ENCODE assay signal across 9 cellular contexts in genomic region chr2:166361351-166362153, GRCh38. TPM values are rescaled to one million over a fixed set of nuclear protein-coding genes. Genes with fewer than 3 reads are reported as not detected.
DNase-seq lines count a peak whose midpoint lies in the region; ATAC-seq, FAIRE-seq and TF ChIP-seq lines count a peak whose summit lies in the region.
"Had no signal": no experiment of that assay in that cellular context is flagged by ENCODE, and none has a peak within 500 bp of the region (broad histone marks: within the 10 kb centered on the region; RNA-seq: fewer than 3 reads in every experiment).

No MANE protein-coding gene starts in this region.

- DNase-seq in left lobe of liver (ENCODE audit: low spot score) (no peak), immature natural killer cell (no peak), NCI-H446 treated with DMSO at 0.1 percent for 48 hours (lab: John Stamatoyannopoulos, UW) (no peak)
- DNase-seq in activated effector memory CD4-positive, alpha-beta T cell treated with Interleukin-2 at 50 U/mL for 16 hours = no peak
- no peak for DNase-seq in effector memory CD8-positive, alpha-beta T cell

- peak; percentile 54 for FAIRE-seq in TTC549 (lab: Jason Lieb, UNC)

- peaks cover 0 to 8% (median 0%) of the 10 kb centered on the region in 6 donors for H3K9me3 Mint-ChIP-seq in immature natural killer cell
- H3K9me3 Mint-ChIP-seq in effector memory CD8-positive, alpha-beta T cell = peaks cover 0 to 6% of the 10 kb centered on the region in 2 donors

- H3K27me3 Mint-ChIP-seq in immature natural killer cell (ENCODE audit: low read depth in 3 of 3) = no peaks in the 10 kb centered on the region
- H3K27me3 Mint-ChIP-seq in effector memory CD8-positive, alpha-beta T cell = no peaks in the 10 kb centered on the region

- no peak overlapping the region for H3K27ac Mint-ChIP-seq in immature natural killer cell
- no peak overlapping the region for H3K27ac Mint-ChIP-seq in effector memory CD8-positive, alpha-beta T cell

- ATAC-seq in HG03175 (IDR thresholded peaks at IDR 0.05; ENCODE audit: unreplicated experiment) (peak; percentile 52), left lobe of liver (peak; percentile 97)
- no peak for ATAC-seq in effector memory CD8-positive, alpha-beta T cell (replicated peaks)

- peak; percentile 24; the same call in 1 of the 2 replicates for TF ChIP-seq CTCF in GM12875 (IDR thresholded peaks at IDR 0.05; ENCODE audit: borderline replicate concordance, insufficient read depth, low read depth, low read length)

- H3K4me1 Mint-ChIP-seq in immature natural killer cell = no peaks in the 10 kb centered on the region
- H3K4me1 Mint-ChIP-seq in effector memory CD8-positive, alpha-beta T cell (ENCODE audit: low read depth in 2 of 2) = no peaks in the 10 kb centered on the region

- no peak overlapping the region for H3K4me3 ChIP-seq in GM12875 (ENCODE audit: low read depth, low read length)

- H3K36me3 Mint-ChIP-seq in immature natural killer cell = no peaks in the 10 kb centered on the region
- H3K36me3 Mint-ChIP-seq in effector memory CD8-positive, alpha-beta T cell (ENCODE audit: insufficient read depth) = no peaks in the 10 kb centered on the region

- H3K4me3 Mint-ChIP-seq in immature natural killer cell = no peak overlapping the region
- no peak overlapping the region for H3K4me3 Mint-ChIP-seq in effector memory CD8-positive, alpha-beta T cell

RNA-seq across cellular contexts. Expression of gene SCN9A, which starts 14.2 kb away (rescaled TPM):
- 2.2 TPM for total RNA-seq in left lobe of liver
- under 1 TPM; 0.55 to 0.86 (median 0.78) TPM for polyA plus RNA-seq in immature natural killer cell
- total RNA-seq: activated CD8-positive, alpha-beta memory T cell treated with anti-CD3 and anti-CD28 coated beads for 36 hours had no signal
